In genomic region chr15:90201150-90201943, GRCh38 we compare ENCODE assay signal across 8 cellular contexts. TPM values are rescaled to one million over a fixed set of nuclear protein-coding genes. Genes with fewer than 3 reads are reported as not detected.
A peak's percentile ranks its signal among the peaks of the same experiment; 100 is the strongest.
DNase-seq lines count a peak whose midpoint lies in the region; ATAC-seq and TF ChIP-seq lines count a peak whose summit lies in the region.

Gene SEMA4B (plus strand): TSS chr15:90201330. CDS start chr15:90201579, 249 bp downstream.

- H2AFZ ChIP-seq in KMS-11 (ENCODE audit: low read depth): peak within 1 kb of the TSS; percentile 57; the same call in 1 of the 2 replicates

- no peak within 1 kb of the TSS for H3K4me3 ChIP-seq in KMS-11 (IDR thresholded peaks at IDR 0.05; ENCODE audit: insufficient read depth, low read depth, low read length)
- peak within 1 kb of the TSS; percentile 91 for H3K4me3 ChIP-seq in left ventricle myocardium inferior
- peak within 1 kb of the TSS; percentile 79 to 86 for H3K4me3 ChIP-seq in prostate gland
- H3K4me3 ChIP-seq in uterus: peak within 1 kb of the TSS; percentile 43 to 74

- peak within 1 kb of the TSS; percentile 79 to 86 for H3K27ac Mint-ChIP-seq in T-cell

- POLR2A ChIA-PET in T-cell (lab: Charles Lee): interaction anchor here (0.7 to 2.2 kb wide), 4 partner anchors 9 to 75 kb away, joined by 3 to 11 read pairs (median 4); partner anchors contain the start of genes CIB1 (in 1 of the 2) and GDPGP1 (in 1 of the 2)

- TF ChIP-seq POLR2A in prostate gland (IDR thresholded peaks at IDR 0.05): peak; percentile 80
- no peak for TF ChIP-seq POLR2A in uterus (IDR thresholded peaks at IDR 0.05)

- H4K20me1 ChIP-seq in KMS-11 (ENCODE audit: insufficient read depth): no peaks in the 10 kb centered on the region

- peak within 1 kb of the TSS; percentile 73 for H3K9ac ChIP-seq in ES-I3 (ENCODE audit: low read depth, low read length)
- H3K9ac ChIP-seq in KMS-11: peak within 1 kb of the TSS; percentile 59; the same call in 1 of the 2 replicates

- no peaks in the 10 kb centered on the region for H3K9me3 Mint-ChIP-seq in T-cell

- H3K27me3 Mint-ChIP-seq in T-cell: no peaks in the 10 kb centered on the region

- H3K9me3 ChIP-seq in ES-I3 (ENCODE audit: control insufficient read depth, insufficient read depth, low read length): no peaks in the 10 kb centered on the region
- H3K9me3 ChIP-seq in left ventricle myocardium inferior (replicated peaks): no peaks in the 10 kb centered on the region
- no peaks in the 10 kb centered on the region for H3K9me3 ChIP-seq in prostate gland
- no peaks in the 10 kb centered on the region for H3K9me3 ChIP-seq in uterus

- 0 to 1% (median 1%) methylated on average over 45 to 84 of the region's 86 CpGs for WGBS in adipose tissue, 3 donors
- 0% methylated on average over 24 of the region's 86 CpGs for WGBS in prostate gland

- TF ChIP-seq CTCF in KMS-11 (conservative IDR thresholded peaks at IDR 0.05; ENCODE audit: low read depth, low read length): no peak
- peak; percentile 12 for TF ChIP-seq CTCF in left ventricle myocardium inferior (IDR thresholded peaks at IDR 0.05; ENCODE audit: borderline replicate concordance)
- TF ChIP-seq CTCF in prostate gland (IDR thresholded peaks at IDR 0.05): peak in 1 of 4 experiments; percentile 20
- no peak for TF ChIP-seq CTCF in uterus (IDR thresholded peaks at IDR 0.05)

- H3K79me2 ChIP-seq in KMS-11 (ENCODE audit: insufficient read depth, low read depth): peaks cover 23% of the 10 kb centered on the region

- H3K4me1 Mint-ChIP-seq in T-cell: peaks cover 21 to 29% (median 22%) of the 10 kb centered on the region in 3 donors

- H3K4me3 Mint-ChIP-seq in T-cell: peak within 1 kb of the TSS; percentile 84 to 96 (median 91)

- H3K27me3 ChIP-seq in KMS-11 (ENCODE audit: insufficient read depth, low read depth) (no peaks in the 10 kb centered on the region), left ventricle myocardium inferior (ENCODE audit: low read depth) (no peaks in the 10 kb centered on the region), prostate gland (replicated peaks; ENCODE audit: insufficient read depth) (no peaks in the 10 kb centered on the region), uterus (no peaks in the 10 kb centered on the region)

- H3K4me2 ChIP-seq in KMS-11: peak within 1 kb of the TSS; percentile 97

- peaks cover 6% of the 10 kb centered on the region for H3K36me3 Mint-ChIP-seq in T-cell

- no peaks in the 10 kb centered on the region for H3K36me3 ChIP-seq in ES-I3 (ENCODE audit: insufficient read depth, low read length)
- H3K36me3 ChIP-seq in KMS-11 (ENCODE audit: insufficient read depth): no peaks in the 10 kb centered on the region
- no peaks in the 10 kb centered on the region for H3K36me3 ChIP-seq in left ventricle myocardium inferior
- H3K36me3 ChIP-seq in prostate gland: no peaks in the 10 kb centered on the region
- no peaks in the 10 kb centered on the region for H3K36me3 ChIP-seq in uterus

- intact Hi-C loops in left ventricle myocardium inferior (cut with micrococcal nuclease) (no loop called here), prostate gland (cut with DNase I) (no loop called here), uterus (cut with DNase I; ENCODE audit: low total_unique reads) (no loop called here)

- DNase-seq in T-cell (peak; percentile 26 to 79 (median 63)), left ventricle myocardium inferior (peak; percentile 76), prostate gland (ENCODE audit: low spot score) (peak; percentile 78), uterus (peak; percentile 58 to 66)

- ATAC-seq in GM21717 (IDR thresholded peaks at IDR 0.05; ENCODE audit: unreplicated experiment) (peak; percentile 86), T-cell (replicated peaks in 1 of 4) (peak; percentile 93 to 96 (median 94))

- H3K27ac ChIP-seq in KMS-11 (no peak within 1 kb of the TSS), adipose tissue (ENCODE audit: low read depth, low read length) (peak within 1 kb of the TSS; percentile 0), left ventricle myocardium inferior (replicated peaks) (peak within 1 kb of the TSS; percentile 69), prostate gland (peak within 1 kb of the TSS; percentile 88 to 91), uterus (peak within 1 kb of the TSS; percentile 71 to 72)

- CTCF ChIA-PET in T-cell (lab: Charles Lee): interaction anchor here (0.6 to 1.0 kb wide), 4 partner anchors 19 to 820 kb away, joined by 3 to 4 read pairs (median 4); no protein-coding TSS in a partner anchor

- H3K4me1 ChIP-seq in ES-I3 (ENCODE audit: insufficient read depth, low read length): peaks cover 3% of the 10 kb centered on the region; the same call in 1 of the 2 replicates
- peaks cover 24% of the 10 kb centered on the region for H3K4me1 ChIP-seq in KMS-11 (ENCODE audit: low read depth, poor library complexity, severe bottlenecking)
- peaks cover 69% of the 10 kb centered on the region for H3K4me1 ChIP-seq in left ventricle myocardium inferior
- peaks cover 6% of the 10 kb centered on the region for H3K4me1 ChIP-seq in prostate gland (replicated peaks)
- peaks cover 0 to 5% of the 10 kb centered on the region in 2 donors for H3K4me1 ChIP-seq in uterus

RNA-seq across cellular contexts. Expression of gene SEMA4B, which starts in this region (rescaled TPM):
- 10 to 100 TPM; 11.7 to 34.7 (median 25.4) TPM for total RNA-seq in T-cell
- polyA plus RNA-seq in adipose tissue: 10 to 100 TPM in 2 of 3 donors, 1 to 10 TPM in 1; 4.7 to 39.1 (median 23.3) TPM
- 22.7 TPM for total RNA-seq in left ventricle myocardium inferior
- total RNA-seq in prostate gland: 10 to 100 TPM; 96.1 to 99.6 TPM
- 10 to 100 TPM in 3 of 4 donors, 1 to 10 TPM in 1; 6.7 to 50.1 (median 22.8) TPM for total RNA-seq in uterus
